ENCODE assay signal across 19 cellular contexts in genomic region chr17:82124101-82124500, GRCh38. TPM values are rescaled to one million over a fixed set of nuclear protein-coding genes. Genes with fewer than 3 reads are reported as not detected.
A peak's percentile ranks its signal among the peaks of the same experiment; 100 is the strongest.
DNase-seq lines count a peak whose midpoint lies in the region; ATAC-seq and TF ChIP-seq lines count a peak whose summit lies in the region.
"Had no signal": no experiment of that assay in that cellular context is flagged by ENCODE, and none has a peak within 500 bp of the region (broad histone marks: within the 10 kb centered on the region; RNA-seq: fewer than 3 reads in every experiment).

No MANE protein-coding gene starts in this region.

- DNase-seq in activated CD4-positive, alpha-beta memory T cell treated with anti-CD3 and anti-CD28 coated beads for 36 hours, result no peak
- DNase-seq in activated CD4-positive, alpha-beta memory T cell treated with anti-CD3 and anti-CD28 coated beads, Interleukin-2, amount 10 ng/mL, durations not matched to agents 7 days and 5 days, result no peak
- no peak for DNase-seq in CD8-positive, alpha-beta memory T cell
- no peak for DNase-seq in activated CD8-positive, alpha-beta T cell treated with anti-CD3 and anti-CD28 coated beads, Interleukin-2, amount 10 ng/mL, durations not matched to agents 7 days and 5 days
- no peak for DNase-seq in naive thymus-derived CD8-positive, alpha-beta T cell
- no peak for DNase-seq in SKM-1 treated with dmso at 0.1 percent for 144 hours (lab: John Stamatoyannopoulos, UW; ENCODE audit: unreplicated experiment)
- no peak for DNase-seq in T-helper 9 cell
- DNase-seq in prostate gland (ENCODE audit: low spot score), result no peak
- DNase-seq: Caco-2, DMS153, EL, Karpas-422, MG63, NCI-H1092, NCI-H2081 treated with DMSO at 0.1 percent for 48 hours, NCI-H510A treated with DMSO at 0.1 percent for 48 hours, NCI-H82 had no signal

- CTCF ChIA-PET in activated CD4-positive, alpha-beta memory T cell treated with anti-CD3 and anti-CD28 coated beads for 36 hours (lab: Charles Lee), result no interaction called here
- CTCF ChIA-PET in activated CD4-positive, alpha-beta memory T cell treated with anti-CD3 and anti-CD28 coated beads, Interleukin-2, amount 10 ng/mL, durations not matched to agents 7 days and 5 days (lab: Charles Lee), result interaction anchor here (1.1 kb wide), 1 partner anchor 94 kb away, joined by 3 read pairs; no protein-coding TSS in a partner anchor
- CTCF ChIA-PET in CD8-positive, alpha-beta memory T cell (lab: Charles Lee), result interaction anchor here (1.2 kb wide), 1 partner anchor 94 kb away, joined by 3 read pairs; no protein-coding TSS in a partner anchor
- CTCF ChIA-PET in activated CD8-positive, alpha-beta T cell treated with anti-CD3 and anti-CD28 coated beads, Interleukin-2, amount 10 ng/mL, durations not matched to agents 7 days and 5 days (lab: Charles Lee), result interaction anchor here (1.0 to 1.2 kb wide), 2 partner anchors 18 to 77 kb away, joined by 4 to 5 read pairs; no protein-coding TSS in a partner anchor

- WGBS in prostate gland, result 82% methylated on average over 4 of the region's 4 CpGs

- POLR2A ChIA-PET in activated CD4-positive, alpha-beta memory T cell treated with anti-CD3 and anti-CD28 coated beads for 36 hours (lab: Charles Lee), result no interaction called here
- POLR2A ChIA-PET in activated CD4-positive, alpha-beta memory T cell treated with anti-CD3 and anti-CD28 coated beads, Interleukin-2, amount 10 ng/mL, durations not matched to agents 7 days and 5 days (lab: Charles Lee), result interaction anchor here (0.9 to 1.0 kb wide), 2 partner anchors 25 to 87 kb away, joined by 3 read pairs; partner anchors contain the start of gene DCXR
- POLR2A ChIA-PET in CD8-positive, alpha-beta memory T cell (lab: Charles Lee), result interaction anchor here (0.6 kb wide), 1 partner anchor 58 kb away, joined by 6 read pairs; no protein-coding TSS in a partner anchor
- POLR2A ChIA-PET in activated CD8-positive, alpha-beta T cell treated with anti-CD3 and anti-CD28 coated beads, Interleukin-2, amount 10 ng/mL, durations not matched to agents 7 days and 5 days (lab: Charles Lee), result no interaction called here
- POLR2A ChIA-PET in naive thymus-derived CD8-positive, alpha-beta T cell (lab: Charles Lee), result interaction anchor here (0.8 to 5.6 kb wide), 3 partner anchors 14 to 21 kb away, joined by 3 to 64 read pairs (median 4); no protein-coding TSS in a partner anchor

- TF ChIP-seq CTCF in prostate gland (IDR thresholded peaks at IDR 0.05), result no peak

- no peak overlapping the region for H3K4me3 Mint-ChIP-seq in activated CD4-positive, alpha-beta memory T cell treated with anti-CD3 and anti-CD28 coated beads for 36 hours
- H3K4me3 Mint-ChIP-seq in activated CD4-positive, alpha-beta memory T cell treated with anti-CD3 and anti-CD28 coated beads, Interleukin-2, amount 10 ng/mL, durations not matched to agents 7 days and 5 days, result no peak overlapping the region
- H3K4me3 Mint-ChIP-seq in CD8-positive, alpha-beta memory T cell, result peak overlapping the region in 3 of 7 donors; percentile 16 to 44 (median 19)
- H3K4me3 Mint-ChIP-seq in activated CD8-positive, alpha-beta T cell treated with anti-CD3 and anti-CD28 coated beads, Interleukin-2, amount 10 ng/mL, durations not matched to agents 7 days and 5 days, result no peak overlapping the region
- peak overlapping the region in 9 of 10 donors; percentile 25 to 88 (median 71) for H3K4me3 Mint-ChIP-seq in naive thymus-derived CD8-positive, alpha-beta T cell

- peak overlapping the region; percentile 42 for H3K27ac Mint-ChIP-seq in activated CD4-positive, alpha-beta memory T cell treated with anti-CD3 and anti-CD28 coated beads for 36 hours
- no peak overlapping the region for H3K27ac Mint-ChIP-seq in activated CD4-positive, alpha-beta memory T cell treated with anti-CD3 and anti-CD28 coated beads, Interleukin-2, amount 10 ng/mL, durations not matched to agents 7 days and 5 days
- peak overlapping the region; percentile 43 to 98 (median 92) for H3K27ac Mint-ChIP-seq in CD8-positive, alpha-beta memory T cell
- H3K27ac Mint-ChIP-seq in activated CD8-positive, alpha-beta T cell treated with anti-CD3 and anti-CD28 coated beads, Interleukin-2, amount 10 ng/mL, durations not matched to agents 7 days and 5 days, result peak overlapping the region; percentile 5
- H3K27ac Mint-ChIP-seq in naive thymus-derived CD8-positive, alpha-beta T cell, result peak overlapping the region; percentile 91 to 100 (median 100)

- H3K9me3 ChIP-seq in CD8-positive, alpha-beta memory T cell (ENCODE audit: low read length), result no peaks in the 10 kb centered on the region
- no peaks in the 10 kb centered on the region for H3K9me3 ChIP-seq in prostate gland
- H3K9me3 ChIP-seq: BLaER1, Caco-2, MG63 had no signal

- no peak for TF ChIP-seq POLR2A in prostate gland (IDR thresholded peaks at IDR 0.05)

- H3K27ac ChIP-seq in CD8-positive, alpha-beta memory T cell (ENCODE audit: low read depth, low read length), result no peak overlapping the region
- no peak overlapping the region for H3K27ac ChIP-seq in prostate gland
- H3K27ac ChIP-seq: BLaER1 had no signal

- peaks cover 6% of the 10 kb centered on the region for H3K36me3 Mint-ChIP-seq in activated CD4-positive, alpha-beta memory T cell treated with anti-CD3 and anti-CD28 coated beads for 36 hours
- H3K36me3 Mint-ChIP-seq in activated CD4-positive, alpha-beta memory T cell treated with anti-CD3 and anti-CD28 coated beads, Interleukin-2, amount 10 ng/mL, durations not matched to agents 7 days and 5 days (ENCODE audit: low read depth), result no peaks in the 10 kb centered on the region
- peaks cover 0 to 5% (median 4%) of the 10 kb centered on the region in 3 donors for H3K36me3 Mint-ChIP-seq in CD8-positive, alpha-beta memory T cell
- peaks cover 21% of the 10 kb centered on the region for H3K36me3 Mint-ChIP-seq in activated CD8-positive, alpha-beta T cell treated with anti-CD3 and anti-CD28 coated beads, Interleukin-2, amount 10 ng/mL, durations not matched to agents 7 days and 5 days (ENCODE audit: low read depth)
- peaks cover 0 to 4% (median 0%) of the 10 kb centered on the region in 3 donors for H3K36me3 Mint-ChIP-seq in naive thymus-derived CD8-positive, alpha-beta T cell

- intact Hi-C loops in activated CD4-positive, alpha-beta memory T cell treated with anti-CD3 and anti-CD28 coated beads for 36 hours (cut with micrococcal nuclease), result no loop called here
- intact Hi-C loops in prostate gland (cut with DNase I), result no loop called here

- H3K27me3 ChIP-seq in CD8-positive, alpha-beta memory T cell (ENCODE audit: insufficient read depth, low read length, poor library complexity, severe bottlenecking), result no peaks in the 10 kb centered on the region
- no peaks in the 10 kb centered on the region for H3K27me3 ChIP-seq in prostate gland (replicated peaks; ENCODE audit: insufficient read depth)
- H3K27me3 ChIP-seq: MG63 had no signal

- H3K4me1 ChIP-seq in CD8-positive, alpha-beta memory T cell (ENCODE audit: insufficient read depth, low read length), result peaks cover 87% of the 10 kb centered on the region
- H3K4me1 ChIP-seq in prostate gland (replicated peaks), result no peaks in the 10 kb centered on the region
- H3K4me1 ChIP-seq: Caco-2 had no signal

- no peaks in the 10 kb centered on the region for H3K9me3 Mint-ChIP-seq in activated CD4-positive, alpha-beta memory T cell treated with anti-CD3 and anti-CD28 coated beads for 36 hours
- no peaks in the 10 kb centered on the region for H3K9me3 Mint-ChIP-seq in activated CD4-positive, alpha-beta memory T cell treated with anti-CD3 and anti-CD28 coated beads, Interleukin-2, amount 10 ng/mL, durations not matched to agents 7 days and 5 days
- H3K9me3 Mint-ChIP-seq in CD8-positive, alpha-beta memory T cell, result no peaks in the 10 kb centered on the region
- no peaks in the 10 kb centered on the region for H3K9me3 Mint-ChIP-seq in activated CD8-positive, alpha-beta T cell treated with anti-CD3 and anti-CD28 coated beads, Interleukin-2, amount 10 ng/mL, durations not matched to agents 7 days and 5 days (ENCODE audit: insufficient read depth)
- H3K9me3 Mint-ChIP-seq in naive thymus-derived CD8-positive, alpha-beta T cell, result no peaks in the 10 kb centered on the region

- H3K4me3 ChIP-seq in CD8-positive, alpha-beta memory T cell (ENCODE audit: low read length), result no peak overlapping the region
- no peak overlapping the region for H3K4me3 ChIP-seq in prostate gland
- H3K4me3 ChIP-seq: BLaER1, MG63 had no signal

- H3K36me3 ChIP-seq in CD8-positive, alpha-beta memory T cell (ENCODE audit: insufficient read depth, low read length), result no peaks in the 10 kb centered on the region
- H3K36me3 ChIP-seq in prostate gland, result no peaks in the 10 kb centered on the region
- H3K36me3 ChIP-seq: BLaER1 had no signal

- no peak for ATAC-seq in activated CD8-positive, alpha-beta T cell treated with anti-CD3 and anti-CD28 coated beads, Interleukin-2, amount 10 ng/mL, durations not matched to agents 7 days and 5 days
- ATAC-seq in naive thymus-derived CD8-positive, alpha-beta T cell, result no peak
- ATAC-seq: HepG2 had no signal

- H3K4me1 Mint-ChIP-seq in activated CD4-positive, alpha-beta memory T cell treated with anti-CD3 and anti-CD28 coated beads for 36 hours (ENCODE audit: low read depth), result peaks cover 54% of the 10 kb centered on the region
- H3K4me1 Mint-ChIP-seq in activated CD4-positive, alpha-beta memory T cell treated with anti-CD3 and anti-CD28 coated beads, Interleukin-2, amount 10 ng/mL, durations not matched to agents 7 days and 5 days, result peaks cover 33% of the 10 kb centered on the region
- H3K4me1 Mint-ChIP-seq in CD8-positive, alpha-beta memory T cell, result peaks cover 31 to 59% (median 49%) of the 10 kb centered on the region in 3 donors
- H3K4me1 Mint-ChIP-seq in activated CD8-positive, alpha-beta T cell treated with anti-CD3 and anti-CD28 coated beads, Interleukin-2, amount 10 ng/mL, durations not matched to agents 7 days and 5 days (ENCODE audit: low read depth), result peaks cover 79% of the 10 kb centered on the region
- peaks cover 30 to 90% (median 84%) of the 10 kb centered on the region in 4 donors for H3K4me1 Mint-ChIP-seq in naive thymus-derived CD8-positive, alpha-beta T cell

- H3K27me3 Mint-ChIP-seq in activated CD4-positive, alpha-beta memory T cell treated with anti-CD3 and anti-CD28 coated beads for 36 hours, result no peaks in the 10 kb centered on the region
- no peaks in the 10 kb centered on the region for H3K27me3 Mint-ChIP-seq in activated CD4-positive, alpha-beta memory T cell treated with anti-CD3 and anti-CD28 coated beads, Interleukin-2, amount 10 ng/mL, durations not matched to agents 7 days and 5 days
- H3K27me3 Mint-ChIP-seq in CD8-positive, alpha-beta memory T cell, result peaks cover 0 to 1% of the 10 kb centered on the region in 2 donors
- H3K27me3 Mint-ChIP-seq in activated CD8-positive, alpha-beta T cell treated with anti-CD3 and anti-CD28 coated beads, Interleukin-2, amount 10 ng/mL, durations not matched to agents 7 days and 5 days (ENCODE audit: low read depth), result no peaks in the 10 kb centered on the region
- H3K27me3 Mint-ChIP-seq in naive thymus-derived CD8-positive, alpha-beta T cell, result no peaks in the 10 kb centered on the region

RNA-seq across cellular contexts. Expression of gene FASN, which starts 26.1 kb away (rescaled TPM):
- 100 to 1,000 TPM; 209 to 212 TPM for total RNA-seq in activated CD4-positive, alpha-beta memory T cell treated with anti-CD3 and anti-CD28 coated beads for 36 hours
- 100 to 1,000 TPM; 181 to 191 TPM for total RNA-seq in activated CD4-positive, alpha-beta memory T cell treated with anti-CD3 and anti-CD28 coated beads, Interleukin-2, amount 10 ng/mL, durations not matched to agents 7 days and 5 days
- total RNA-seq in CD8-positive, alpha-beta memory T cell, result 100 to 1,000 TPM; 251 to 259 TPM
- polyA plus RNA-seq in CD8-positive, alpha-beta memory T cell, result 2.7 TPM
- 100 to 1,000 TPM; 255 to 261 TPM for total RNA-seq in activated CD8-positive, alpha-beta T cell treated with anti-CD3 and anti-CD28 coated beads, Interleukin-2, amount 10 ng/mL, durations not matched to agents 7 days and 5 days
- total RNA-seq in naive thymus-derived CD8-positive, alpha-beta T cell, result 10 to 100 TPM; 28.3 to 32.3 TPM
- 1 to 10 TPM in 1 of 3 donors, under 1 TPM in 2; 0.33 to 2.4 (median 0.80) TPM for polyA plus RNA-seq in naive thymus-derived CD8-positive, alpha-beta T cell
- 100 to 1,000 TPM; 192 to 388 TPM for total RNA-seq in prostate gland

RNA-seq across cellular contexts. Expression of gene DUS1L, which starts 58.5 kb away (rescaled TPM):
- total RNA-seq in activated CD4-positive, alpha-beta memory T cell treated with anti-CD3 and anti-CD28 coated beads for 36 hours, result 100 to 1,000 TPM; 118 to 131 TPM
- total RNA-seq in activated CD4-positive, alpha-beta memory T cell treated with anti-CD3 and anti-CD28 coated beads, Interleukin-2, amount 10 ng/mL, durations not matched to agents 7 days and 5 days, result 10 to 100 TPM; 98.8 to 99.3 TPM
- 100 to 1,000 TPM; 206 to 210 TPM for total RNA-seq in CD8-positive, alpha-beta memory T cell
- 142 TPM for polyA plus RNA-seq in CD8-positive, alpha-beta memory T cell
- total RNA-seq in activated CD8-positive, alpha-beta T cell treated with anti-CD3 and anti-CD28 coated beads, Interleukin-2, amount 10 ng/mL, durations not matched to agents 7 days and 5 days, result 100 to 1,000 TPM; 126 to 127 TPM
- total RNA-seq in naive thymus-derived CD8-positive, alpha-beta T cell, result 100 to 1,000 TPM; 142 to 151 TPM
- 100 to 1,000 TPM in 1 of 3 donors, 10 to 100 TPM in 2; 68.6 to 167 (median 92.1) TPM for polyA plus RNA-seq in naive thymus-derived CD8-positive, alpha-beta T cell
- 100 to 1,000 TPM in 1 of 2 donors, 10 to 100 TPM in 1; 95.9 to 119 TPM for total RNA-seq in prostate gland

Comparison
In these comparisons a context has a peak if more than half of its experiments do, and no peak if none do; other contexts are left out.
1. POLR2A ChIA-PET loops: an anchor here in activated CD4-positive, alpha-beta memory T cell treated with anti-CD3 and anti-CD28 coated beads, Interleukin-2, amount 10 ng/mL, durations not matched to agents 7 days and 5 days (0.9 to 1.0 kb wide), CD8-positive, alpha-beta memory T cell (0.6 kb wide) and naive thymus-derived CD8-positive, alpha-beta T cell (0.8 to 5.6 kb wide); none called in activated CD4-positive, alpha-beta memory T cell treated with anti-CD3 and anti-CD28 coated beads for 36 hours and activated CD8-positive, alpha-beta T cell treated with anti-CD3 and anti-CD28 coated beads, Interleukin-2, amount 10 ng/mL, durations not matched to agents 7 days and 5 days.
2. H3K4me3 Mint-ChIP-seq: peak in naive thymus-derived CD8-positive, alpha-beta T cell (9 of 10); none in activated CD4-positive, alpha-beta memory T cell treated with anti-CD3 and anti-CD28 coated beads for 36 hours (single experiment), activated CD4-positive, alpha-beta memory T cell treated with anti-CD3 and anti-CD28 coated beads, Interleukin-2, amount 10 ng/mL, durations not matched to agents 7 days and 5 days (single experiment) and activated CD8-positive, alpha-beta T cell treated with anti-CD3 and anti-CD28 coated beads, Interleukin-2, amount 10 ng/mL, durations not matched to agents 7 days and 5 days (single experiment).
3. RNA of gene FASN, which starts 26.1 kb away (total RNA-seq): 192 to 388 TPM in prostate gland, 255 to 261 TPM in activated CD8-positive, alpha-beta T cell treated with anti-CD3 and anti-CD28 coated beads, Interleukin-2, amount 10 ng/mL, durations not matched to agents 7 days and 5 days, 251 to 259 TPM in CD8-positive, alpha-beta memory T cell, 209 to 212 TPM in activated CD4-positive, alpha-beta memory T cell treated with anti-CD3 and anti-CD28 coated beads for 36 hours and 181 to 191 TPM in activated CD4-positive, alpha-beta memory T cell treated with anti-CD3 and anti-CD28 coated beads, Interleukin-2, amount 10 ng/mL, durations not matched to agents 7 days and 5 days; 28.3 to 32.3 TPM in naive thymus-derived CD8-positive, alpha-beta T cell; every median in the first group is over 4 times any median in the second.